18 cellular contexts compared by ENCODE assay signal in genomic region chr18:35618289-35618688, GRCh38. TPM values are rescaled to one million over a fixed set of nuclear protein-coding genes. Genes with fewer than 3 reads are reported as not detected.
DNase-seq lines count a peak whose midpoint lies in the region; ATAC-seq, FAIRE-seq and TF ChIP-seq lines count a peak whose summit lies in the region.
"Had no signal": no experiment of that assay in that cellular context is flagged by ENCODE, and none has a peak within 500 bp of the region (broad histone marks: within the 10 kb centered on the region; RNA-seq: fewer than 3 reads in every experiment).

No MANE protein-coding gene starts in this region.

- no peak overlapping the region for H3K9ac ChIP-seq in SK-N-SH
- H3K9ac ChIP-seq: BLaER1 treated with 17β-estradiol and CSF1 and Interleukin-3, amounts not matched to agents 10 nM and 100 nM; KMS-11 had no signal

- peak; percentile 34 for FAIRE-seq in A204.1 (lab: Jason Lieb, UNC)
- peak; percentile 13 for FAIRE-seq in pancreas (lab: Jason Lieb, UNC)

- H2AFZ ChIP-seq in SK-N-SH (ENCODE audit: low read depth), result no peak overlapping the region

- H3K27me3 ChIP-seq in SK-N-SH (ENCODE audit: insufficient read depth) (no peaks in the 10 kb centered on the region), pancreas (no peaks in the 10 kb centered on the region)
- H3K27me3 ChIP-seq: BLaER1 treated with 17β-estradiol and CSF1 and Interleukin-3, amounts not matched to agents 10 nM and 100 nM had no signal

- TF ChIP-seq EP300 in SK-N-SH (IDR thresholded peaks at IDR 0.05; ENCODE audit: borderline replicate concordance in 1 of 2, low read depth in 1 of 2, low read length in 1 of 2), result no peak

- intact Hi-C loops in pancreas (cut with DNase I), result no loop called here

- no peaks in the 10 kb centered on the region for H3F3A ChIP-seq in SK-N-SH (replicated peaks; ENCODE audit: insufficient read depth)

- no peak for ATAC-seq in pancreas
- no peak for ATAC-seq in GM18498 (IDR thresholded peaks at IDR 0.05; ENCODE audit: unreplicated experiment)
- ATAC-seq: GM12878 had no signal

- H3K27ac ChIP-seq in SK-N-SH (ENCODE audit: low read depth in 2 of 2, low read length in 1 of 2), result peak overlapping the region in 1 of 2 experiments; percentile 67; a peak in 2 of 4 replicates
- no peak overlapping the region for H3K27ac ChIP-seq in pancreas
- H3K27ac ChIP-seq: 22Rv1, KMS-11 had no signal

- DNase-seq in SK-N-SH (no peak), fibroblast of peridontal ligament (ENCODE audit: extremely low read depth) (peak; percentile 51), pancreas (no peak), dermis blood vessel endothelial cell (no peak), OCI-M2 (lab: John Stamatoyannopoulos, UW; ENCODE audit: unreplicated experiment) (no peak)
- DNase-seq in activated CD4-positive, alpha-beta T cell treated with anti-CD3 and anti-CD28 coated beads, Interleukin-2, amount 50 U/mL, for 1 hour, result no peak
- DNase-seq: DND-41, GDM1, NCI-H1092, NCI-H2081 treated with DMSO at 0.1 percent for 48 hours, NCI-H510A, Right ventricle myocardium superior had no signal

- peaks cover 6% of the 10 kb centered on the region; the same call in 1 of the 2 replicates for H4K20me1 ChIP-seq in SK-N-SH (ENCODE audit: insufficient read depth)

- CTCF ChIA-PET in SK-N-SH (lab: Yijun Ruan, JAX), result interaction anchor here (0.5 to 1.9 kb wide), 3 partner anchors 232 to 1300 kb away, joined by 3 to 5 read pairs (median 4); no protein-coding TSS in a partner anchor

- H3K79me2 ChIP-seq in SK-N-SH (ENCODE audit: insufficient read depth), result peaks cover 51% of the 10 kb centered on the region

- TF ChIP-seq CTCF in SK-N-SH (IDR thresholded peaks at IDR 0.05), result no peak
- TF ChIP-seq CTCF in pancreas (IDR thresholded peaks at IDR 0.05), result no peak

- H3K9me2 ChIP-seq in SK-N-SH, result no peaks in the 10 kb centered on the region

- H3K4me1 ChIP-seq in SK-N-SH (ENCODE audit: control insufficient read depth in 1 of 2, insufficient read depth in 2 of 2, low read depth in 1 of 2, low read length in 1 of 2), result peaks cover 0 to 24% of the 10 kb centered on the region in 2 experiments; a peak in 3 of 4 replicates
- peaks cover 0 to 9% (median 0%) of the 10 kb centered on the region in 3 donors for H3K4me1 ChIP-seq in pancreas

- no peaks in the 10 kb centered on the region for H3K9me3 ChIP-seq in SK-N-SH
- no peaks in the 10 kb centered on the region for H3K9me3 ChIP-seq in pancreas

- no peak overlapping the region for H3K4me3 ChIP-seq in SK-N-SH (ENCODE audit: low read depth in 2 of 2, low read length in 1 of 2)
- H3K4me3 ChIP-seq in pancreas, result no peak overlapping the region
- H3K4me3 ChIP-seq: BLaER1 treated with 17β-estradiol and CSF1 and Interleukin-3, amounts not matched to agents 10 nM and 100 nM; GM12878 had no signal

- no peak overlapping the region for H3K4me2 ChIP-seq in SK-N-SH
- H3K4me2 ChIP-seq: KMS-11 had no signal

- H3K36me3 ChIP-seq in SK-N-SH (replicated peaks in 1 of 2; ENCODE audit: control insufficient read depth in 1 of 2, insufficient read depth in 2 of 2, low read length in 1 of 2) (no peaks in the 10 kb centered on the region), pancreas (no peaks in the 10 kb centered on the region)

- POLR2A ChIA-PET in SK-N-SH (lab: Yijun Ruan, JAX), result no interaction called here

- no peak for TF ChIP-seq RAD21 in SK-N-SH (IDR thresholded peaks at IDR 0.05; ENCODE audit: low read length)

TF ChIP-seq in SK-N-SH, 30 proteins besides CTCF, POLR2A, EP300 and RAD21:
- 0 out of 2 replicates have a peak, but pooled peaks have one; percentile 5 for TF ChIP-seq GATA2 (CRISPR knock-in tag; IDR thresholded peaks at IDR 0.05)
- TF ChIP-seq SMC3 (IDR thresholded peaks at IDR 0.05; ENCODE audit: low read depth, low read length), result no peak
- peak; percentile 25; the same call in 1 of the 2 replicates for TF ChIP-seq TCF12 (IDR thresholded peaks at IDR 0.05)

RNA-seq across cellular contexts. Expression of gene GALNT1, which starts 36.7 kb away (rescaled TPM):
- 15.7 and 23.8 TPM in 2 replicates for polyA plus RNA-seq in SK-N-SH (2012; rRNA removed)
- 30.6 and 35.9 TPM in 2 replicates for polyA plus RNA-seq in SK-N-SH (2012; cell fraction: cytosol; rRNA removed)
- polyA plus RNA-seq in SK-N-SH (2012; cell fraction: nucleus; rRNA removed), result 3.8 and 9.3 TPM in 2 replicates
- total RNA-seq in pancreas, result 10 to 100 TPM; 22.6 to 59.6 (median 31.4) TPM
- polyA plus RNA-seq in pancreas, result 10 to 100 TPM in 1 of 2 donors, 1 to 10 TPM in 1; 6.8 to 12.5 TPM
- 317 and 436 TPM in 2 replicates for total RNA-seq in dermis blood vessel endothelial cell
